In genomic region chr16:88193706-88194396, GRCh38 we compare ENCODE assay signal across 8 cellular contexts.
DNase-seq lines count a peak whose midpoint lies in the region; ATAC-seq and TF ChIP-seq lines count a peak whose summit lies in the region.
"Not testable (repeated sequence)": the region's sequence is repeated elsewhere in the genome, so short reads cannot be mapped to it uniquely, and the experiment has no call there.

No MANE protein-coding gene starts in this region.

- CTCF ChIA-PET in CD8-positive, alpha-beta T cell (lab: Charles Lee) = interaction anchor here (0.7 kb wide), 1 partner anchor 245 kb away, joined by 3 read pairs; no protein-coding TSS in a partner anchor

- H3K36me3 Mint-ChIP-seq in CD8-positive, alpha-beta T cell; activated CD4-positive, alpha-beta T cell treated with anti-CD3 and anti-CD28 coated beads, Interleukin-2, amount 10 ng/mL, durations not matched to agents 24 days and 14 days (ENCODE audit: low read depth); neural crest cell (ENCODE audit: low read depth); stimulated activated naive B cell treated with anti-CD40 and anti-IgM and Interleukin-4, amounts not matched to agents 10 μg/mL and 1 μg/mL and 100 μg/mL, for 72 hours: not testable (repeated sequence)

- not testable (repeated sequence) for H3K4me3 ChIP-seq in CD8-positive, alpha-beta T cell (ENCODE audit: low read depth, low read length); right atrium auricular region

- ATAC-seq in CD8-positive, alpha-beta T cell = peak; percentile 62
- ATAC-seq in stimulated activated naive B cell treated with anti-CD40 and anti-IgM and Interleukin-4, amounts not matched to agents 10 μg/mL and 1 μg/mL and 100 μg/mL, for 72 hours (replicated peaks) = peak; percentile 96 to 98

- H3K9me3 Mint-ChIP-seq in CD8-positive, alpha-beta T cell; activated CD4-positive, alpha-beta T cell treated with anti-CD3 and anti-CD28 coated beads, Interleukin-2, amount 10 ng/mL, durations not matched to agents 24 days and 14 days; neural crest cell; stimulated activated naive B cell treated with anti-CD40 and anti-IgM and Interleukin-4, amounts not matched to agents 10 μg/mL and 1 μg/mL and 100 μg/mL, for 72 hours: not testable (repeated sequence)

- not testable (repeated sequence) for TF ChIP-seq CTCF in CD8-positive, alpha-beta T cell (IDR thresholded peaks at IDR 0.05)
- TF ChIP-seq CTCF in right atrium auricular region (IDR thresholded peaks at IDR 0.05) = peak; percentile 53 to 71
- TF ChIP-seq CTCF in neural crest cell (conservative IDR thresholded peaks at IDR 0.05) = peak; percentile 73

- H3K9me3 ChIP-seq in CD8-positive, alpha-beta T cell (ENCODE audit: low read length); right atrium auricular region: not testable (repeated sequence)

- intact Hi-C loops in CD8-positive, alpha-beta T cell (cut with DNase I, micrococcal nuclease) = not testable (repeated sequence)
- intact Hi-C loops in activated CD4-positive, alpha-beta T cell treated with anti-CD3 and anti-CD28 coated beads, Interleukin-2, amount 10 ng/mL, durations not matched to agents 24 days and 14 days (cut with micrococcal nuclease) = loop anchor here (2.0 kb wide), 1 partner anchor 243 kb away; no protein-coding TSS in a partner anchor

- not testable (repeated sequence) for H3K36me3 ChIP-seq in CD8-positive, alpha-beta T cell (ENCODE audit: insufficient read depth, low read length); right atrium auricular region

- H3K27ac Mint-ChIP-seq in CD8-positive, alpha-beta T cell; activated CD4-positive, alpha-beta T cell treated with anti-CD3 and anti-CD28 coated beads, Interleukin-2, amount 10 ng/mL, durations not matched to agents 24 days and 14 days; neural crest cell (ENCODE audit: unreplicated experiment); stimulated activated naive B cell treated with anti-CD40 and anti-IgM and Interleukin-4, amounts not matched to agents 10 μg/mL and 1 μg/mL and 100 μg/mL, for 72 hours: not testable (repeated sequence)

- not testable (repeated sequence) for H3K4me1 ChIP-seq in CD8-positive, alpha-beta T cell (ENCODE audit: insufficient read depth, low read length); right atrium auricular region

- H3K27me3 ChIP-seq in CD8-positive, alpha-beta T cell (ENCODE audit: insufficient read depth, low read length); right atrium auricular region: not testable (repeated sequence)

- not testable (repeated sequence) for H3K4me3 Mint-ChIP-seq in CD8-positive, alpha-beta T cell; activated CD4-positive, alpha-beta T cell treated with anti-CD3 and anti-CD28 coated beads, Interleukin-2, amount 10 ng/mL, durations not matched to agents 24 days and 14 days; neural crest cell; stimulated activated naive B cell treated with anti-CD40 and anti-IgM and Interleukin-4, amounts not matched to agents 10 μg/mL and 1 μg/mL and 100 μg/mL, for 72 hours

- H3K27ac ChIP-seq in CD8-positive, alpha-beta T cell (ENCODE audit: low read depth, low read length); caudate nucleus (ENCODE audit: low read depth, low read length); right atrium auricular region: not testable (repeated sequence)

- not testable (repeated sequence) for H3K27me3 Mint-ChIP-seq in CD8-positive, alpha-beta T cell (ENCODE audit: low read depth); activated CD4-positive, alpha-beta T cell treated with anti-CD3 and anti-CD28 coated beads, Interleukin-2, amount 10 ng/mL, durations not matched to agents 24 days and 14 days; neural crest cell (ENCODE audit: low read depth); stimulated activated naive B cell treated with anti-CD40 and anti-IgM and Interleukin-4, amounts not matched to agents 10 μg/mL and 1 μg/mL and 100 μg/mL, for 72 hours

- POLR2A ChIA-PET in CD8-positive, alpha-beta T cell (lab: Charles Lee) = not testable (repeated sequence)

- H3K4me1 Mint-ChIP-seq in CD8-positive, alpha-beta T cell (ENCODE audit: low read depth); activated CD4-positive, alpha-beta T cell treated with anti-CD3 and anti-CD28 coated beads, Interleukin-2, amount 10 ng/mL, durations not matched to agents 24 days and 14 days: not testable (repeated sequence)
- peaks cover 17% of the 10 kb centered on the region for H3K4me1 Mint-ChIP-seq in neural crest cell
- H3K4me1 Mint-ChIP-seq in stimulated activated naive B cell treated with anti-CD40 and anti-IgM and Interleukin-4, amounts not matched to agents 10 μg/mL and 1 μg/mL and 100 μg/mL, for 72 hours = peaks cover 11% of the 10 kb centered on the region in 2 donors

- peak in 1 of 7 experiments; percentile 47 for DNase-seq in CD8-positive, alpha-beta T cell
- DNase-seq in HT1080 (ENCODE audit: low read depth) = peak; percentile 35
- peak; percentile 16 for DNase-seq in NCI-H774 (lab: John Stamatoyannopoulos, UW)
- peak; percentile 74 for DNase-seq in activated CD4-positive, alpha-beta T cell treated with anti-CD3 and anti-CD28 coated beads, Interleukin-2, amount 10 ng/mL, durations not matched to agents 24 days and 14 days
- DNase-seq in caudate nucleus (lab: John Stamatoyannopoulos, UW) = peak in 41 of 61 donors; percentile 3 to 69 (median 28)
- peak; percentile 75 for DNase-seq in right atrium auricular region (ENCODE audit: low spot score)
- peak; percentile 48 for DNase-seq in neural crest cell (ENCODE audit: low read depth, low spot score)
- DNase-seq in stimulated activated naive B cell treated with anti-CD40 and anti-IgM and Interleukin-4, amounts not matched to agents 10 μg/mL and 1 μg/mL and 100 μg/mL, for 72 hours = peak; percentile 37
